ENCODE assay signal across 13 cellular contexts in the genomic region with DNA sequence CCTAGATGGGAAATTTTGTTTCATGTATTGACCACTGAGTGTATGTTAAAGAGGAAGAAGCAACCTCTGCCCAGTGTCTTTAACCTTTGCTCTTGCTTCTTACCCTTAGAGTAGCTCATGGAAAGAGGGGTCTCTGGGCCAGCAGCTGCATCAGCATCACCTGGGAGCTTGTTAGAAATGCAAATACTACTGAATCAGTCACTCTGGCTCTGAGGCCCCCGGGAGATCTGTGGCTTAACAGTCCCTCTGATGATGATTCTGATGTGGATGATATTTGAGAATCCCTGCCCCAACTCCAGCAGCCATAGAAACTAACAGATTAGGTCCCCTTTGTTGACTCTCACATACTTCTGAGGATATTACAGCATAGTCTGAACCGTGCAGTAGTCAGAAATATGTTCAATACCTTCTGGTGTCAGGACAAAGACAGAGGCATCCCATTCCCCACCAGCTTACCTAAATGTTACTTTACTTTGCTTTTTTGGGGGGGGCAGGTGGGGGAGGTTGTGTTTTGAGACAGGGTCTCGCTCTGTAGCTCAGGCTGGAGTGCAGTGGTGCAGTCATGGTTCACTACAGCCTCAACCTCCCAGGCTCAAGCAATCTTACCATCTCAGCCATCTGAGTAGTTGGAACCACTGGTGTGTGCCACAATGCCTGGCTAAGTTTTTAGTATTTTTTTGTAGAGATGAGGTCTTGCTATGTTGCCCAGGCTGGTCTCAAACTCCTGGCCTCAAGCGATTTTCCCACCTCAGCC.
DNase-seq lines count a peak whose midpoint lies in the region; ATAC-seq and TF ChIP-seq lines count a peak whose summit lies in the region.
"Had no signal": no experiment of that assay in that cellular context is flagged by ENCODE, and none has a peak within 500 bp of the region (broad histone marks: within the 10 kb centered on the region; RNA-seq: fewer than 3 reads in every experiment).

No MANE protein-coding gene starts in this region.

- H3K36me3 Mint-ChIP-seq in activated CD4-positive, alpha-beta T cell treated with anti-CD3 and anti-CD28 coated beads for 36 hours (ENCODE audit: low read depth) = no peaks in the 10 kb centered on the region
- no peaks in the 10 kb centered on the region for H3K36me3 Mint-ChIP-seq in endodermal cell (ENCODE audit: low read depth)
- no peaks in the 10 kb centered on the region for H3K36me3 Mint-ChIP-seq in stimulated activated naive CD8-positive, alpha-beta T cell treated with anti-CD3 and anti-CD28 coated beads, Interleukin-15, Interleukin-2, amounts not matched to agents 100 ng/mL and 50 ng/mL, for 24 hours (ENCODE audit: low read depth)
- H3K36me3 Mint-ChIP-seq: activated naive CD4-positive, alpha-beta T cell treated with anti-CD3 and anti-CD28 coated beads, Interleukin-2, amount 50 U/mL, for 72 hours had no signal

- H3K27ac ChIP-seq in endodermal cell (ENCODE audit: low read depth, low read length) = peak overlapping the region; percentile 95

- H3K27ac Mint-ChIP-seq in activated CD4-positive, alpha-beta T cell treated with anti-CD3 and anti-CD28 coated beads for 36 hours = peak overlapping the region; percentile 40
- no peak overlapping the region for H3K27ac Mint-ChIP-seq in endodermal cell
- H3K27ac Mint-ChIP-seq in stimulated activated naive CD8-positive, alpha-beta T cell treated with anti-CD3 and anti-CD28 coated beads, Interleukin-15, Interleukin-2, amounts not matched to agents 100 ng/mL and 50 ng/mL, for 24 hours = peak overlapping the region; percentile 65

- no peak overlapping the region for H3K4me3 ChIP-seq in endodermal cell (ENCODE audit: low read length)

- DNase-seq in activated CD4-positive, alpha-beta T cell treated with anti-CD3 and anti-CD28 coated beads for 36 hours = no peak
- DNase-seq in activated CD4-positive, alpha-beta T cell treated with anti-CD3 and anti-CD28 coated beads, Interleukin-2, amount 50 U/mL, for 48 hours = no peak
- DNase-seq in NCI-H69 (lab: John Stamatoyannopoulos, UW) (peak; percentile 46), endodermal cell (no peak), cortex of kidney (lab: John Stamatoyannopoulos, UW) (no peak)
- DNase-seq in stimulated activated CD4-positive, alpha-beta T cell treated with anti-CD3 and anti-CD28 coated beads, Interleukin-12 subunit alpha, Interleukin-12 subunit beta, amount 100 ng/mL, for 4 hours = no peak
- DNase-seq: foreskin melanocyte, KBM-7, left ventricle myocardium superior, substantia nigra had no signal

- H3K36me3 ChIP-seq in endodermal cell (ENCODE audit: control insufficient read depth, insufficient read depth, low read length) = no peaks in the 10 kb centered on the region

- POLR2A ChIA-PET in activated CD4-positive, alpha-beta T cell treated with anti-CD3 and anti-CD28 coated beads for 36 hours (lab: Charles Lee) = no interaction called here

- peaks cover 16% of the 10 kb centered on the region for H3K4me1 Mint-ChIP-seq in activated CD4-positive, alpha-beta T cell treated with anti-CD3 and anti-CD28 coated beads for 36 hours
- H3K4me1 Mint-ChIP-seq in endodermal cell = peaks cover 22% of the 10 kb centered on the region
- H3K4me1 Mint-ChIP-seq in stimulated activated naive CD8-positive, alpha-beta T cell treated with anti-CD3 and anti-CD28 coated beads, Interleukin-15, Interleukin-2, amounts not matched to agents 100 ng/mL and 50 ng/mL, for 24 hours (ENCODE audit: low read depth) = peaks cover 38% of the 10 kb centered on the region

- H3K9ac ChIP-seq in endodermal cell (ENCODE audit: extremely low read depth, low read length, poor library complexity, severe bottlenecking) = no peak overlapping the region

- H3K27me3 Mint-ChIP-seq in activated CD4-positive, alpha-beta T cell treated with anti-CD3 and anti-CD28 coated beads for 36 hours = no peaks in the 10 kb centered on the region
- H3K27me3 Mint-ChIP-seq in endodermal cell (ENCODE audit: insufficient read depth) = no peaks in the 10 kb centered on the region
- H3K27me3 Mint-ChIP-seq in stimulated activated naive CD8-positive, alpha-beta T cell treated with anti-CD3 and anti-CD28 coated beads, Interleukin-15, Interleukin-2, amounts not matched to agents 100 ng/mL and 50 ng/mL, for 24 hours = no peaks in the 10 kb centered on the region

- intact Hi-C loops in activated CD4-positive, alpha-beta T cell treated with anti-CD3 and anti-CD28 coated beads for 36 hours (cut with DNase I, micrococcal nuclease) = no loop called here

- TF ChIP-seq CTCF in endodermal cell (conservative IDR thresholded peaks at IDR 0.05) = no peak

- H3K27me3 ChIP-seq in endodermal cell (ENCODE audit: control insufficient read depth, insufficient read depth, low read length, poor library complexity, severe bottlenecking) = no peaks in the 10 kb centered on the region

- H3K9me3 Mint-ChIP-seq in activated CD4-positive, alpha-beta T cell treated with anti-CD3 and anti-CD28 coated beads for 36 hours (ENCODE audit: low read depth) = no peaks in the 10 kb centered on the region
- no peaks in the 10 kb centered on the region for H3K9me3 Mint-ChIP-seq in endodermal cell
- H3K9me3 Mint-ChIP-seq in stimulated activated naive CD8-positive, alpha-beta T cell treated with anti-CD3 and anti-CD28 coated beads, Interleukin-15, Interleukin-2, amounts not matched to agents 100 ng/mL and 50 ng/mL, for 24 hours = no peaks in the 10 kb centered on the region
- H3K9me3 Mint-ChIP-seq: activated naive CD4-positive, alpha-beta T cell treated with anti-CD3 and anti-CD28 coated beads, Interleukin-2, amount 50 U/mL, for 72 hours had no signal

- 83 to 85% methylated on average over 3 to 4 of the region's 4 CpGs for WGBS in endodermal cell (ENCODE audit: insufficient coverage in 1 of 2, insufficient read length in 1 of 2), 2 experiments

- H3K9me3 ChIP-seq in endodermal cell (ENCODE audit: control insufficient read depth, low read length) = no peaks in the 10 kb centered on the region

- ATAC-seq in activated CD4-positive, alpha-beta T cell treated with anti-CD3 and anti-CD28 coated beads for 36 hours = peak; percentile 23
- no peak for ATAC-seq in HG02973 (IDR thresholded peaks at IDR 0.05; ENCODE audit: unreplicated experiment)

- peaks cover 14% of the 10 kb centered on the region for H3K4me1 ChIP-seq in endodermal cell (ENCODE audit: control insufficient read depth, insufficient read depth, low read length)

- CTCF ChIA-PET in activated CD4-positive, alpha-beta T cell treated with anti-CD3 and anti-CD28 coated beads for 36 hours (lab: Charles Lee) = interaction anchor here (0.7 kb wide), 1 partner anchor 14 kb away, joined by 3 read pairs; no protein-coding TSS in a partner anchor

- H3K4me3 Mint-ChIP-seq in activated CD4-positive, alpha-beta T cell treated with anti-CD3 and anti-CD28 coated beads for 36 hours = no peak overlapping the region
- H3K4me3 Mint-ChIP-seq in endodermal cell = no peak overlapping the region
- H3K4me3 Mint-ChIP-seq in stimulated activated naive CD8-positive, alpha-beta T cell treated with anti-CD3 and anti-CD28 coated beads, Interleukin-15, Interleukin-2, amounts not matched to agents 100 ng/mL and 50 ng/mL, for 24 hours = no peak overlapping the region
